Comparison of ENCODE assay signal across 8 cellular contexts in the genomic region with DNA sequence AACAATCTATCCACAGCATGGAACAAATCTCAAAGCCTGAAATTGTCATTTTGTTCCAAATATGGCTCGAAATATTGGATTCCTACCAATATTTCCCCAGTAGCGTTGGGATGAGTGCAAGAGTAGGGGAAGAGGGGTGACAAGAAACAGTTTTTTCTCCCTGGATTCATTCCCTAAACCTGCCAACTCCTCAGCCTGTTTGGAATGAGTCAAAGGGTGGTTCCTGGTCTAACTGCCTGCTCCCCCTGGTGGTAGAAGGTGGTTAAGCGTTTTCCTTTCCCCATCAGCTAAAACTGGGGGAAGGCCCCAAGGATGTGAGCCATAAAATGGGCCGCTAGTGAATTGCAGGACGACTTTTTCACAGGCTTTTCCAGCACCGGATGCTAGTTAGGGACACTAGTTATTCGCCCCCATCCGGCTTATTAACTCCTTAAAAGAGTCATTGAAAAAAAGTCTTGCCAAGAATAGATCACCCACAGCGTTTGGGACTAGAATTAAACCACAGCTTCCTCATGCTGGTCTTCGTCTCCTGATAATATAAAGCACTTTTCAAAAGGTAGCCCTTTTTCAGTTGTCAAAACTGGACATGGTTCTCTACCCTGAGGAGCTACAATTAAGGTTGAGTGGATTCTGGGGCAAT.
DNase-seq lines count a peak whose midpoint lies in the region; ATAC-seq, FAIRE-seq and TF ChIP-seq lines count a peak whose summit lies in the region.

No MANE protein-coding gene starts in this region.

- intact Hi-C loops in K562 (cut with micrococcal nuclease), result loop anchor here (1.0 kb wide), 2 partner anchors 32 to 181 kb away; no protein-coding TSS in a partner anchor

- peak; percentile 79 for ATAC-seq in GM21515 (IDR thresholded peaks at IDR 0.05; ENCODE audit: unreplicated experiment)
- peak; percentile 88 for ATAC-seq in K562
- ATAC-seq in HG03469 (IDR thresholded peaks at IDR 0.05; ENCODE audit: unreplicated experiment), result no peak

- TF ChIP-seq POLR2A in K562 (conservative IDR thresholded peaks at IDR 0.05), result no peak

- no peak overlapping the region for H3K4me3 ChIP-seq in MM.1S (ENCODE audit: low read length)
- H3K4me3 ChIP-seq in K562, result no peak overlapping the region

- WGBS in K562 (ENCODE audit: insufficient coverage, low coverage, missing lambda C conversion rate), result 7% methylated on average over 10 of the region's 10 CpGs

- H3K27ac ChIP-seq in MM.1S (ENCODE audit: low read length) (no peak overlapping the region), K562 (ENCODE audit: extremely low read depth, low read depth, low read length) (no peak overlapping the region)

- H3K9me1 ChIP-seq in K562 (ENCODE audit: control insufficient read depth, insufficient read depth, low read length), result no peaks in the 10 kb centered on the region

- H4K20me1 ChIP-seq in MM.1S (ENCODE audit: insufficient read depth, low read length) (no peaks in the 10 kb centered on the region), K562 (replicated peaks; ENCODE audit: control insufficient read depth, insufficient read depth, low read length) (no peaks in the 10 kb centered on the region)

- peaks cover 10% of the 10 kb centered on the region for H3F3A ChIP-seq in MM.1S (ENCODE audit: insufficient read depth, low read length)

- peak; percentile 86 for TF ChIP-seq CTCF in MM.1S (IDR thresholded peaks at IDR 0.05; ENCODE audit: low read length)
- TF ChIP-seq CTCF in K562 (IDR thresholded peaks at IDR 0.05 in 2 of 3, conservative IDR thresholded peaks at IDR 0.05 in 1 of 3; ENCODE audit: insufficient read depth in 2 of 3, low read depth in 1 of 3, low read length in 3 of 3), result peak; percentile 86 to 95 (median 88)

- POLR2A ChIA-PET in K562 (lab: Yijun Ruan, JAX), result interaction anchor here (0.6 to 1.2 kb wide), 3 partner anchors 9 to 288 kb away, joined by 3 to 4 read pairs (median 3); no protein-coding TSS in a partner anchor

- H3K79me2 ChIP-seq in MM.1S (ENCODE audit: low read length) (no peaks in the 10 kb centered on the region), K562 (ENCODE audit: control insufficient read depth, insufficient read depth, low read length) (no peaks in the 10 kb centered on the region)

- in situ Hi-C loops in K562 (cut with MboI), result no loop called here

- peak; percentile 76 to 87 for TF ChIP-seq RAD21 in K562 (CRISPR knock-in tag; conservative IDR thresholded peaks at IDR 0.05 in 1 of 2, IDR thresholded peaks at IDR 0.05 in 1 of 2)

- TF ChIP-seq EP300 in K562 (IDR thresholded peaks at IDR 0.05; ENCODE audit: low read length), result no peak

- no peaks in the 10 kb centered on the region for H3K27me3 ChIP-seq in MM.1S (replicated peaks; ENCODE audit: insufficient read depth, low read length)
- H3K27me3 ChIP-seq in K562 (ENCODE audit: control insufficient read depth in 2 of 2, insufficient read depth in 2 of 2, low read length in 2 of 2), result no peaks in the 10 kb centered on the region

- DNase-seq in COR-L47 (lab: John Stamatoyannopoulos, UW) (peak; percentile 26), MM.1S (peak; percentile 44), T1000 (lab: John Stamatoyannopoulos, UW) (peak; percentile 33), K562 (ENCODE audit: extremely low read depth in 1 of 4, low spot score in 3 of 4) (peak; percentile 73 to 87 (median 78)), inferior parietal cortex (ENCODE audit: extremely low spot score) (peak; percentile 51)
- peak; percentile 61 to 77 for DNase-seq in stimulated activated CD4-positive, alpha-beta T cell treated with anti-CD3 and anti-CD28 coated beads, Interleukin-2, amount 100 ng/mL, for 24 hours

- peaks cover 44% of the 10 kb centered on the region for H3K4me1 ChIP-seq in MM.1S (ENCODE audit: low read length)
- H3K4me1 ChIP-seq in K562 (replicated peaks in 1 of 2; ENCODE audit: control insufficient read depth in 2 of 2, insufficient read depth in 2 of 2, low read length in 2 of 2), result peaks cover 3 to 12% of the 10 kb centered on the region in 2 experiments; a peak in 3 of 5 replicates

- BruUV-seq in K562 (replicated peaks; lab: Mats Ljungman, UMichigan), result no TSS peak

- H3K4me2 ChIP-seq in MM.1S (ENCODE audit: low read depth, low read length), result peak overlapping the region; percentile 19; the same call in 1 of the 2 replicates
- no peak overlapping the region for H3K4me2 ChIP-seq in K562 (ENCODE audit: insufficient read depth, low read length)

- H2AFZ ChIP-seq in MM.1S (ENCODE audit: low read length) (peak overlapping the region; percentile 20; the same call in 1 of the 2 replicates), K562 (ENCODE audit: low read depth, low read length) (peak overlapping the region; percentile 35)

- no peaks in the 10 kb centered on the region for H3K9me2 ChIP-seq in MM.1S (replicated peaks; ENCODE audit: insufficient read depth, low read length)

- H3K9me3 ChIP-seq in MM.1S (replicated peaks; ENCODE audit: insufficient read depth, low read length), result no peaks in the 10 kb centered on the region
- H3K9me3 ChIP-seq in K562 (replicated peaks; ENCODE audit: control insufficient read depth, insufficient read depth, low read depth, low read length), result no peaks in the 10 kb centered on the region

- peak; percentile 87 for FAIRE-seq in K562 (lab: Jason Lieb, UNC)

- no peak overlapping the region for H3K9ac ChIP-seq in MM.1S (ENCODE audit: low read length)
- H3K9ac ChIP-seq in K562 (ENCODE audit: insufficient read depth in 1 of 2, low read depth in 2 of 2, low read length in 2 of 2), result no peak overlapping the region

- CTCF ChIA-PET in K562 (lab: Yijun Ruan, JAX; ENCODE audit: low intra/inter-chr PET ratio), result interaction anchor here (0.9 to 2.8 kb wide), 4 partner anchors 10 to 183 kb away, joined by 3 to 20 read pairs (median 10); no protein-coding TSS in a partner anchor

- H3K36me3 ChIP-seq in MM.1S (replicated peaks; ENCODE audit: insufficient read depth, low read length) (no peaks in the 10 kb centered on the region), K562 (ENCODE audit: control insufficient read depth, insufficient read depth, low read length) (no peaks in the 10 kb centered on the region)

TF ChIP-seq in K562, 482 proteins besides CTCF, POLR2A, EP300 and RAD21 (continues in another document):
- TF ChIP-seq, protein P1, sequence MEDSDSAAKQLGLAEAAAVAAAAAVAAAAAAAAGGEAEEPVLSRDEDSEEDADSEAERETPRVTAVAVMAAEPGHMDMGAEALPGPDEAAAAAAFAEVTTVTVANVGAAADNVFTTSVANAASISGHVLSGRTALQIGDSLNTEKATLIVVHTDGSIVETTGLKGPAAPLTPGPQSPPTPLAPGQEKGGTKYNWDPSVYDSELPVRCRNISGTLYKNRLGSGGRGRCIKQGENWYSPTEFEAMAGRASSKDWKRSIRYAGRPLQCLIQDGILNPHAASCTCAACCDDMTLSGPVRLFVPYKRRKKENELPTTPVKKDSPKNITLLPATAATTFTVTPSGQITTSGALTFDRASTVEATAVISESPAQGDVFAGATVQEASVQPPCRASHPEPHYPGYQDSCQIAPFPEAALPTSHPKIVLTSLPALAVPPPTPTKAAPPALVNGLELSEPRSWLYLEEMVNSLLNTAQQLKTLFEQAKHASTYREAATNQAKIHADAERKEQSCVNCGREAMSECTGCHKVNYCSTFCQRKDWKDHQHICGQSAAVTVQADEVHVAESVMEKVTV (CRISPR knock-in tag; IDR thresholded peaks at IDR 0.05), result peak; percentile 72
- TF ChIP-seq SUPT5H (IDR thresholded peaks at IDR 0.05), result no peak
- 0 out of 2 replicates have a peak, but pooled peaks have one; percentile 39 for TF ChIP-seq PHF21A (IDR thresholded peaks at IDR 0.05; ENCODE audit: borderline replicate concordance, low read depth)
- TF ChIP-seq, protein P2, sequence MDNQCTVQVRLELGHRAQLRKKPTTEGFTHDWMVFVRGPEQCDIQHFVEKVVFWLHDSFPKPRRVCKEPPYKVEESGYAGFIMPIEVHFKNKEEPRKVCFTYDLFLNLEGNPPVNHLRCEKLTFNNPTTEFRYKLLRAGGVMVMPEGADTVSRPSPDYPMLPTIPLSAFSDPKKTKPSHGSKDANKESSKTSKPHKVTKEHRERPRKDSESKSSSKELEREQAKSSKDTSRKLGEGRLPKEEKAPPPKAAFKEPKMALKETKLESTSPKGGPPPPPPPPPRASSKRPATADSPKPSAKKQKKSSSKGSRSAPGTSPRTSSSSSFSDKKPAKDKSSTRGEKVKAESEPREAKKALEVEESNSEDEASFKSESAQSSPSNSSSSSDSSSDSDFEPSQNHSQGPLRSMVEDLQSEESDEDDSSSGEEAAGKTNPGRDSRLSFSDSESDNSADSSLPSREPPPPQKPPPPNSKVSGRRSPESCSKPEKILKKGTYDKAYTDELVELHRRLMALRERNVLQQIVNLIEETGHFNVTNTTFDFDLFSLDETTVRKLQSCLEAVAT (IDR thresholded peaks at IDR 0.05), result no peak
- TF ChIP-seq RBM25 (IDR thresholded peaks at IDR 0.05; ENCODE audit: low read depth, low read length, severe bottlenecking), result peak; percentile 44
- TF ChIP-seq RCOR1 (IDR thresholded peaks at IDR 0.05; ENCODE audit: borderline replicate concordance in 1 of 2, low read depth in 2 of 2, low read length in 2 of 2), result peak in 1 of 2 experiments; percentile 69; a peak in 1 of 4 replicates
- TF ChIP-seq RBM15 (IDR thresholded peaks at IDR 0.05; ENCODE audit: insufficient read depth, low read length), result no peak
- TF ChIP-seq, protein P3, sequence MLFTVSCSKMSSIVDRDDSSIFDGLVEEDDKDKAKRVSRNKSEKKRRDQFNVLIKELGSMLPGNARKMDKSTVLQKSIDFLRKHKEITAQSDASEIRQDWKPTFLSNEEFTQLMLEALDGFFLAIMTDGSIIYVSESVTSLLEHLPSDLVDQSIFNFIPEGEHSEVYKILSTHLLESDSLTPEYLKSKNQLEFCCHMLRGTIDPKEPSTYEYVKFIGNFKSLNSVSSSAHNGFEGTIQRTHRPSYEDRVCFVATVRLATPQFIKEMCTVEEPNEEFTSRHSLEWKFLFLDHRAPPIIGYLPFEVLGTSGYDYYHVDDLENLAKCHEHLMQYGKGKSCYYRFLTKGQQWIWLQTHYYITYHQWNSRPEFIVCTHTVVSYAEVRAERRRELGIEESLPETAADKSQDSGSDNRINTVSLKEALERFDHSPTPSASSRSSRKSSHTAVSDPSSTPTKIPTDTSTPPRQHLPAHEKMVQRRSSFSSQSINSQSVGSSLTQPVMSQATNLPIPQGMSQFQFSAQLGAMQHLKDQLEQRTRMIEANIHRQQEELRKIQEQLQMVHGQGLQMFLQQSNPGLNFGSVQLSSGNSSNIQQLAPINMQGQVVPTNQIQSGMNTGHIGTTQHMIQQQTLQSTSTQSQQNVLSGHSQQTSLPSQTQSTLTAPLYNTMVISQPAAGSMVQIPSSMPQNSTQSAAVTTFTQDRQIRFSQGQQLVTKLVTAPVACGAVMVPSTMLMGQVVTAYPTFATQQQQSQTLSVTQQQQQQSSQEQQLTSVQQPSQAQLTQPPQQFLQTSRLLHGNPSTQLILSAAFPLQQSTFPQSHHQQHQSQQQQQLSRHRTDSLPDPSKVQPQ (CRISPR knock-in tag; IDR thresholded peaks at IDR 0.05; ENCODE audit: borderline replicate concordance), result no peak
- TF ChIP-seq CREM (IDR thresholded peaks at IDR 0.05; ENCODE audit: low read depth), result 0 out of 2 replicates have a peak, but pooled peaks have one; percentile 9
- 0 out of 2 replicates have a peak, but pooled peaks have one; percentile 41 for TF ChIP-seq KLF16 (IDR thresholded peaks at IDR 0.05)
- no peak for TF ChIP-seq CC2D1A (IDR thresholded peaks at IDR 0.05)

Comparison
In these comparisons a context has a peak if more than half of its experiments do, and no peak if none do; other contexts are left out.
1. DNase-seq: peak in every context shown above with its lines; median percentile 78 in K562; 69 in stimulated activated CD4-positive, alpha-beta T cell treated with anti-CD3 and anti-CD28 coated beads, Interleukin-2, amount 100 ng/mL, for 24 hours; 51 in inferior parietal cortex; 44 in MM.1S; 33 in T1000; 26 in COR-L47.